38 cellular contexts compared by ENCODE assay signal in the genomic region with DNA sequence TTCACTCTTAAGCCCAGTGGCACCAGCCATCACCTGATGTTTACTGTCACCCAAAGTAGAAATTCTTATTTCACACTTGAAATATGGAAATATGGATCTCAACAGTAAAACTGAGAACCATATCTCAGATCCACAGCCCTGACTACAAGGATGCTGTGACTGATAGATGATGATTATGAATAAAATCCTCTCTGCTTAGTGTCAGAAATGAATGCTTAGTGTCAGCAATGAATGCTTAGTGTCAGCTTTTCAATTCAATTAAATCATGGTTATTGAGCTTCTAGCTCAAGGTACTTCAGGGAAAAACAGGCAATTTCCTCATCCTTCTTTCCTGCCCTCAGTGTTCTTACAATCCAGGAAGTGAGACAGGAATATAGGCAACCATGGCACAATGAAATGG.
"Had no signal": no experiment of that assay in that cellular context is flagged by ENCODE, and none has a peak within 500 bp of the region (broad histone marks: within the 10 kb centered on the region; RNA-seq: fewer than 3 reads in every experiment).

No MANE protein-coding gene starts in this region.

- FAIRE-seq: bronchial epithelial cell, TTC549 had no signal

- H3K27me3 ChIP-seq: ascending aorta, cardiac muscle cell had no signal

- H3K9me3 Mint-ChIP-seq: activated B cell treated with CpG ODN at 0.5 μM for 24 hours; activated CD4-positive, alpha-beta memory T cell treated with anti-CD3 and anti-CD28 coated beads for 36 hours; activated CD4-positive, alpha-beta T cell treated with anti-CD3 and anti-CD28 coated beads, Interleukin-2, amount 10 ng/mL, durations not matched to agents 24 days and 14 days; activated CD8-positive, alpha-beta T cell treated with anti-CD3 and anti-CD28 coated beads for 36 hours; activated naive CD4-positive, alpha-beta T cell treated with anti-CD3 and anti-CD28 coated beads, Interleukin-2, amount 10 ng/mL, durations not matched to agents 7 days and 5 days; activated naive CD8-positive, alpha-beta T cell treated with anti-CD3 and anti-CD28 coated beads, Interleukin-2, amount 50 U/mL, for 24 hours; activated T-helper 2 cell treated with anti-CD3 and anti-CD28 coated beads, Interferon-gamma antibody, Interleukin-2, Interleukin-4, amounts not matched to agents 10 μg/mL and 5 μg/mL and 100 μg/mL, durations not matched to agents 14 hours and 24 hours and 36 hours; brain; T-helper 1 cell treated with Interleukin-12 subunit alpha and Interleukin-12 subunit beta and Interleukin-4 antibody, amounts not matched to agents 30 μg/mL and 1 μg/mL, for 36 hours; T-helper 2 cell treated with Interferon-gamma antibody and Interleukin-4, amounts not matched to agents 5 μg/mL and 100 μg/mL, for 36 hours had no signal

- ATAC-seq: activated CD8-positive, alpha-beta memory T cell treated with anti-CD3 and anti-CD28 coated beads, Interleukin-2, amount 10 ng/mL, durations not matched to agents 7 days and 5 days; activated CD8-positive, alpha-beta T cell treated with anti-CD3 and anti-CD28 coated beads for 36 hours; activated naive CD8-positive, alpha-beta T cell treated with anti-CD3 and anti-CD28 coated beads, Interleukin-2, amount 50 U/mL, for 24 hours had no signal

- H3K27ac Mint-ChIP-seq: activated B cell treated with CpG ODN at 0.5 μM for 24 hours; activated CD4-positive, alpha-beta memory T cell treated with anti-CD3 and anti-CD28 coated beads for 36 hours; activated CD4-positive, alpha-beta T cell treated with anti-CD3 and anti-CD28 coated beads, Interleukin-2, amount 10 ng/mL, durations not matched to agents 24 days and 14 days; activated CD8-positive, alpha-beta memory T cell treated with anti-CD3 and anti-CD28 coated beads, Interleukin-2, amount 10 ng/mL, durations not matched to agents 7 days and 5 days; activated CD8-positive, alpha-beta T cell treated with anti-CD3 and anti-CD28 coated beads for 36 hours; activated naive CD4-positive, alpha-beta T cell treated with anti-CD3 and anti-CD28 coated beads, Interleukin-2, amount 10 ng/mL, durations not matched to agents 7 days and 5 days; activated naive CD4-positive, alpha-beta T cell treated with anti-CD3 and anti-CD28 coated beads, Interleukin-2, amount 50 U/mL, for 24 hours; activated naive CD8-positive, alpha-beta T cell; activated naive CD8-positive, alpha-beta T cell treated with anti-CD3 and anti-CD28 coated beads, Interleukin-2, amount 10 ng/mL, durations not matched to agents 7 days and 5 days; activated naive CD8-positive, alpha-beta T cell treated with anti-CD3 and anti-CD28 coated beads, Interleukin-2, amount 50 U/mL, for 24 hours; activated T-cell treated with anti-CD3 and anti-CD28 coated beads, Interleukin-2, amount 50 U/mL, for 24 hours; activated T-helper 2 cell treated with anti-CD3 and anti-CD28 coated beads, Interferon-gamma antibody, Interleukin-2, Interleukin-4, amounts not matched to agents 10 μg/mL and 5 μg/mL and 100 μg/mL, durations not matched to agents 14 hours and 24 hours and 36 hours; brain; T-helper 1 cell treated with Interleukin-12 subunit alpha and Interleukin-12 subunit beta and Interleukin-4 antibody, amounts not matched to agents 30 μg/mL and 1 μg/mL, for 36 hours; T-helper 2 cell treated with Interferon-gamma antibody and Interleukin-4, amounts not matched to agents 5 μg/mL and 100 μg/mL, for 36 hours had no signal

- H3K27me3 Mint-ChIP-seq: activated B cell treated with CpG ODN at 0.5 μM for 24 hours; activated CD4-positive, alpha-beta memory T cell treated with anti-CD3 and anti-CD28 coated beads for 36 hours; activated CD4-positive, alpha-beta T cell treated with anti-CD3 and anti-CD28 coated beads, Interleukin-2, amount 10 ng/mL, durations not matched to agents 24 days and 14 days; activated CD8-positive, alpha-beta memory T cell treated with anti-CD3 and anti-CD28 coated beads, Interleukin-2, amount 10 ng/mL, durations not matched to agents 7 days and 5 days; activated CD8-positive, alpha-beta T cell treated with anti-CD3 and anti-CD28 coated beads for 36 hours; activated naive CD4-positive, alpha-beta T cell treated with anti-CD3 and anti-CD28 coated beads, Interleukin-2, amount 10 ng/mL, durations not matched to agents 7 days and 5 days; activated naive CD4-positive, alpha-beta T cell treated with anti-CD3 and anti-CD28 coated beads, Interleukin-2, amount 50 U/mL, for 24 hours; activated naive CD8-positive, alpha-beta T cell; activated naive CD8-positive, alpha-beta T cell treated with anti-CD3 and anti-CD28 coated beads, Interleukin-2, amount 10 ng/mL, durations not matched to agents 7 days and 5 days; activated naive CD8-positive, alpha-beta T cell treated with anti-CD3 and anti-CD28 coated beads, Interleukin-2, amount 50 U/mL, for 24 hours; activated T-cell treated with anti-CD3 and anti-CD28 coated beads, Interleukin-2, amount 50 U/mL, for 24 hours; brain; central memory CD8-positive, alpha-beta T cell had no signal

- H3K4me3 ChIP-seq: ascending aorta, cardiac muscle cell had no signal

- H3K4me1 Mint-ChIP-seq: activated CD4-positive, alpha-beta T cell treated with anti-CD3 and anti-CD28 coated beads, Interleukin-2, amount 10 ng/mL, durations not matched to agents 24 days and 14 days; activated CD8-positive, alpha-beta memory T cell treated with anti-CD3 and anti-CD28 coated beads, Interleukin-2, amount 10 ng/mL, durations not matched to agents 7 days and 5 days; activated naive CD4-positive, alpha-beta T cell treated with anti-CD3 and anti-CD28 coated beads, Interleukin-2, amount 10 ng/mL, durations not matched to agents 7 days and 5 days; activated naive CD4-positive, alpha-beta T cell treated with anti-CD3 and anti-CD28 coated beads, Interleukin-2, amount 50 U/mL, for 24 hours; activated naive CD8-positive, alpha-beta T cell treated with anti-CD3 and anti-CD28 coated beads, Interleukin-2, amount 10 ng/mL, durations not matched to agents 7 days and 5 days; activated naive CD8-positive, alpha-beta T cell treated with anti-CD3 and anti-CD28 coated beads, Interleukin-2, amount 50 U/mL, for 24 hours; central memory CD8-positive, alpha-beta T cell had no signal

- H3K36me3 Mint-ChIP-seq: activated CD4-positive, alpha-beta memory T cell treated with anti-CD3 and anti-CD28 coated beads for 36 hours; activated CD8-positive, alpha-beta memory T cell treated with anti-CD3 and anti-CD28 coated beads, Interleukin-2, amount 10 ng/mL, durations not matched to agents 7 days and 5 days; activated naive CD4-positive, alpha-beta T cell treated with anti-CD3 and anti-CD28 coated beads, Interleukin-2, amount 10 ng/mL, durations not matched to agents 7 days and 5 days; activated naive CD4-positive, alpha-beta T cell treated with anti-CD3 and anti-CD28 coated beads, Interleukin-2, amount 50 U/mL, for 24 hours; activated naive CD8-positive, alpha-beta T cell; activated naive CD8-positive, alpha-beta T cell treated with anti-CD3 and anti-CD28 coated beads, Interleukin-2, amount 10 ng/mL, durations not matched to agents 7 days and 5 days; brain had no signal

- H3K4me3 Mint-ChIP-seq: activated B cell treated with CpG ODN at 0.5 μM for 24 hours; activated CD4-positive, alpha-beta memory T cell treated with anti-CD3 and anti-CD28 coated beads for 36 hours; activated CD4-positive, alpha-beta T cell treated with anti-CD3 and anti-CD28 coated beads, Interleukin-2, amount 10 ng/mL, durations not matched to agents 24 days and 14 days; activated CD8-positive, alpha-beta memory T cell treated with anti-CD3 and anti-CD28 coated beads, Interleukin-2, amount 10 ng/mL, durations not matched to agents 7 days and 5 days; activated CD8-positive, alpha-beta T cell treated with anti-CD3 and anti-CD28 coated beads for 36 hours; activated naive CD4-positive, alpha-beta T cell treated with anti-CD3 and anti-CD28 coated beads, Interleukin-2, amount 10 ng/mL, durations not matched to agents 7 days and 5 days; activated naive CD4-positive, alpha-beta T cell treated with anti-CD3 and anti-CD28 coated beads, Interleukin-2, amount 50 U/mL, for 24 hours; activated naive CD8-positive, alpha-beta T cell; activated naive CD8-positive, alpha-beta T cell treated with anti-CD3 and anti-CD28 coated beads, Interleukin-2, amount 10 ng/mL, durations not matched to agents 7 days and 5 days; activated naive CD8-positive, alpha-beta T cell treated with anti-CD3 and anti-CD28 coated beads, Interleukin-2, amount 50 U/mL, for 24 hours; activated T-cell treated with anti-CD3 and anti-CD28 coated beads, Interleukin-2, amount 50 U/mL, for 24 hours; brain; central memory CD8-positive, alpha-beta T cell; T-helper 1 cell treated with Interleukin-12 subunit alpha and Interleukin-12 subunit beta and Interleukin-4 antibody, amounts not matched to agents 30 μg/mL and 1 μg/mL, for 36 hours; T-helper 2 cell treated with Interferon-gamma antibody and Interleukin-4, amounts not matched to agents 5 μg/mL and 100 μg/mL, for 36 hours had no signal

- DNase-seq: activated B cell treated with CpG ODN at 0.5 μM for 24 hours; activated CD4-positive, alpha-beta memory T cell treated with anti-CD3 and anti-CD28 coated beads for 36 hours; activated CD4-positive, alpha-beta T cell treated with anti-CD3 and anti-CD28 coated beads for 4 hours; activated CD4-positive, alpha-beta T cell treated with anti-CD3 and anti-CD28 coated beads, Interleukin-2, amount 10 ng/mL, durations not matched to agents 24 days and 14 days; activated CD4-positive, alpha-beta T cell treated with anti-CD3 and anti-CD28 coated beads, Interleukin-2, amount 50 U/mL, for 1 hour; activated CD4-positive, alpha-beta T cell treated with anti-CD3 and anti-CD28 coated beads, Interleukin-2, amount 50 U/mL, for 4 hours; activated CD4-positive, CD25-positive, alpha-beta regulatory T cell treated with anti-CD3 and anti-CD28 coated beads, Interleukin-2, amount 50 U/mL, for 72 hours; activated CD8-positive, alpha-beta memory T cell treated with anti-CD3 and anti-CD28 coated beads for 24 hours; activated CD8-positive, alpha-beta memory T cell treated with anti-CD3 and anti-CD28 coated beads, Interleukin-2, amount 10 ng/mL, durations not matched to agents 7 days and 5 days; activated CD8-positive, alpha-beta memory T cell treated with anti-CD3 and anti-CD28 coated beads, Interleukin-2, amount 50 U/mL, for 48 hours; activated CD8-positive, alpha-beta T cell treated with anti-CD3 and anti-CD28 coated beads for 36 hours; activated effector memory CD4-positive, alpha-beta T cell treated with Interleukin-2 at 50 U/mL for 16 hours; activated gamma-delta T cell; activated naive CD4-positive, alpha-beta T cell treated with anti-CD3 and anti-CD28 coated beads, Interleukin-2, amount 10 ng/mL, durations not matched to agents 7 days and 5 days; activated naive CD4-positive, alpha-beta T cell treated with Interleukin-2 at 50 U/mL for 16 hours; activated naive CD8-positive, alpha-beta T cell treated with anti-CD3 and anti-CD28 coated beads, Interleukin-2, amount 10 ng/mL, durations not matched to agents 7 days and 5 days; activated naive CD8-positive, alpha-beta T cell treated with anti-CD3 and anti-CD28 coated beads, Interleukin-2, amount 50 U/mL, for 24 hours; activated T-cell treated with anti-CD3 and anti-CD28 coated beads, Interleukin-2, amount 50 U/mL, for 24 hours; activated T-cell treated with anti-CD3 and anti-CD28 coated beads, Interleukin-2, amount 50 U/mL, for 48 hours; amygdala; anterior cingulate cortex; caudate nucleus; cerebellar nuclear complex; T-helper 1 cell; T-helper 2 cell; T-helper 9 cell had no signal

- H3K27ac ChIP-seq: ascending aorta, cardiac muscle cell, VCaP had no signal

- H3K36me3 ChIP-seq: ascending aorta, cardiac muscle cell had no signal

- H3K4me1 ChIP-seq: ascending aorta had no signal

- H3K9me3 ChIP-seq: ascending aorta had no signal
